Comparison of ENCODE assay signal across 8 cellular contexts in genomic region chr2:102355526-102356380, GRCh38. TPM values are rescaled to one million over a fixed set of nuclear protein-coding genes. Genes with fewer than 3 reads are reported as not detected.
DNase-seq lines count a peak whose midpoint lies in the region; ATAC-seq and TF ChIP-seq lines count a peak whose summit lies in the region.

TSS of gene IL18R1 (plus strand) at chr2:102355796. CDS start at chr2:102362661, 6,865 bp downstream.

- peaks cover 8% of the 10 kb centered on the region for H3K36me3 Mint-ChIP-seq in activated naive CD4-positive, alpha-beta T cell treated with anti-CD3 and anti-CD28 coated beads for 36 hours (ENCODE audit: low read depth)
- no peaks in the 10 kb centered on the region for H3K36me3 Mint-ChIP-seq in glutamatergic neuron (ENCODE audit: unreplicated experiment)

- peaks cover 45% of the 10 kb centered on the region for H3K4me1 Mint-ChIP-seq in activated naive CD4-positive, alpha-beta T cell treated with anti-CD3 and anti-CD28 coated beads for 36 hours (ENCODE audit: low read depth)
- H3K4me1 Mint-ChIP-seq in glutamatergic neuron (ENCODE audit: low read depth, unreplicated experiment), result peaks cover 4% of the 10 kb centered on the region

- no peak for TF ChIP-seq POLR2A in ovary (IDR thresholded peaks at IDR 0.05)

- H3K4me3 Mint-ChIP-seq in activated naive CD4-positive, alpha-beta T cell treated with anti-CD3 and anti-CD28 coated beads for 36 hours, result peak within 1 kb of the TSS; percentile 99
- peak within 1 kb of the TSS; percentile 88 for H3K4me3 Mint-ChIP-seq in glutamatergic neuron (ENCODE audit: unreplicated experiment)

- DNase-seq in DMS153 (lab: John Stamatoyannopoulos, UW) (peak; percentile 45), HPDE6-E6E7 (ENCODE audit: extremely low spot score) (peak; percentile 63), SK-N-DZ (ENCODE audit: low spot score) (peak; percentile 52), glutamatergic neuron (peak; percentile 87), ovary (peak; percentile 66 to 84 (median 73))
- DNase-seq in activated naive CD4-positive, alpha-beta T cell treated with anti-CD3 and anti-CD28 coated beads for 36 hours, result peak; percentile 74

- TF ChIP-seq EP300 in ovary (IDR thresholded peaks at IDR 0.05), result no peak

- TF ChIP-seq CTCF in glutamatergic neuron (IDR thresholded peaks at IDR 0.05; ENCODE audit: partially characterized antibody, unreplicated experiment) (peak; percentile 77), ovary (IDR thresholded peaks at IDR 0.05) (peak; percentile 43 to 67 (median 61))

- H3K4me3 ChIP-seq in ovary (peak within 1 kb of the TSS; percentile 69), thymus (ENCODE audit: low read length) (peak within 1 kb of the TSS; percentile 78)

- H3K27me3 ChIP-seq in ovary (no peaks in the 10 kb centered on the region), thymus (ENCODE audit: control insufficient read depth, insufficient read depth) (no peaks in the 10 kb centered on the region)

- H3K4me1 ChIP-seq in ovary (ENCODE audit: insufficient read depth), result no peaks in the 10 kb centered on the region
- peaks cover 4% of the 10 kb centered on the region for H3K4me1 ChIP-seq in thymus (ENCODE audit: control insufficient read depth, insufficient read depth, low read length)

- no peaks in the 10 kb centered on the region for H3K36me3 ChIP-seq in ovary
- no peaks in the 10 kb centered on the region for H3K36me3 ChIP-seq in thymus (ENCODE audit: control insufficient read depth, insufficient read depth)

- CTCF ChIA-PET in activated naive CD4-positive, alpha-beta T cell treated with anti-CD3 and anti-CD28 coated beads for 36 hours (lab: Charles Lee), result interaction anchor here (0.6 to 4.9 kb wide), 23 partner anchors 9 to 1085 kb away, joined by 3 to 49 read pairs (median 3); no protein-coding TSS in a partner anchor

- H3K9me3 Mint-ChIP-seq in activated naive CD4-positive, alpha-beta T cell treated with anti-CD3 and anti-CD28 coated beads for 36 hours, result no peaks in the 10 kb centered on the region
- peaks cover 2% of the 10 kb centered on the region for H3K9me3 Mint-ChIP-seq in glutamatergic neuron (ENCODE audit: unreplicated experiment)

- H3K9me3 ChIP-seq in ovary, result no peaks in the 10 kb centered on the region
- no peaks in the 10 kb centered on the region for H3K9me3 ChIP-seq in thymus (ENCODE audit: control insufficient read depth)

- WGBS in ovary, 3 donors, result 2 to 3% (median 2%) methylated on average over 68 to 69 of the region's 69 CpGs
- WGBS in thymus, result 1% methylated on average over 69 of the region's 69 CpGs

- H3K27ac Mint-ChIP-seq in activated naive CD4-positive, alpha-beta T cell treated with anti-CD3 and anti-CD28 coated beads for 36 hours, result peak within 1 kb of the TSS; percentile 96
- peak within 1 kb of the TSS; percentile 22 for H3K27ac Mint-ChIP-seq in glutamatergic neuron (ENCODE audit: unreplicated experiment)

- intact Hi-C loops in activated naive CD4-positive, alpha-beta T cell treated with anti-CD3 and anti-CD28 coated beads for 36 hours (cut with micrococcal nuclease), result loop anchor here (1.0 to 5.0 kb wide), 6 partner anchors 12 to 473 kb away; no protein-coding TSS in a partner anchor
- intact Hi-C loops in ovary (cut with DNase I), result loop anchor here in 2 of 4 donors (10.0 kb wide), 3 partner anchors 71 to 341 kb away; no protein-coding TSS in a partner anchor

- H3K27me3 Mint-ChIP-seq in activated naive CD4-positive, alpha-beta T cell treated with anti-CD3 and anti-CD28 coated beads for 36 hours (ENCODE audit: low read depth), result no peaks in the 10 kb centered on the region
- no peaks in the 10 kb centered on the region for H3K27me3 Mint-ChIP-seq in glutamatergic neuron (ENCODE audit: unreplicated experiment)

- peak; percentile 80 for ATAC-seq in GM19468 (IDR thresholded peaks at IDR 0.05; ENCODE audit: extremely low read depth, unreplicated experiment)

- H3K27ac ChIP-seq in ovary (peak within 1 kb of the TSS; percentile 17 to 28), thymus (ENCODE audit: low read depth) (peak within 1 kb of the TSS; percentile 84)

RNA-seq across cellular contexts. Expression of gene IL18R1, which starts in this region (rescaled TPM):
- polyA plus RNA-seq in SK-N-DZ (2014; cell fraction: cytosol; rRNA removed), result not detected in 2 replicates
- polyA plus RNA-seq in SK-N-DZ (2014; cell fraction: nucleus; rRNA removed), result not detected in 2 replicates
- total RNA-seq in activated naive CD4-positive, alpha-beta T cell treated with anti-CD3 and anti-CD28 coated beads for 36 hours, result 10 to 100 TPM; 17.1 to 18.4 TPM
- total RNA-seq in glutamatergic neuron (ENCODE audit: unreplicated experiment) (not detected), ovary (1 to 10 TPM in 5 of 7 donors, under 1 TPM in 2; 0.83 to 3.1 (median 1.7) TPM)
- polyA plus RNA-seq in ovary (1 to 10 TPM in 1 of 2 donors, under 1 TPM in 1; 0.93 to 1.5 TPM), thymus (9.8 TPM)

Comparison
In these comparisons a context has a peak if more than half of its experiments do, and no peak if none do; other contexts are left out.
1. Peak in every context shown above with its lines: DNase-seq, ATAC-seq, H3K4me3 ChIP-seq and H3K27ac ChIP-seq.
2. RNA of gene IL18R1 (total RNA-seq): 17.1 to 18.4 TPM in activated naive CD4-positive, alpha-beta T cell treated with anti-CD3 and anti-CD28 coated beads for 36 hours; 0.83 to 3.1 TPM in ovary and not detected in glutamatergic neuron (single experiment); every median in the first group is over 4 times any median in the second.
3. Peak in DNase-seq in glutamatergic neuron; RNA of the gene not detected or under 1 TPM.